Comparison of ENCODE assay signal across 32 cellular contexts in genomic region chr17:27918498-27918897, GRCh38.
"Had no signal": no experiment of that assay in that cellular context is flagged by ENCODE, and none has a peak within 500 bp of the region (broad histone marks: within the 10 kb centered on the region; RNA-seq: fewer than 3 reads in every experiment).

No MANE protein-coding gene starts in this region.

- ATAC-seq: activated CD8-positive, alpha-beta T cell treated with anti-CD3 and anti-CD28 coated beads for 36 hours; activated naive CD4-positive, alpha-beta T cell treated with anti-CD3 and anti-CD28 coated beads, Interleukin-2, amount 50 U/mL, for 72 hours; activated T-cell treated with anti-CD3 and anti-CD28 coated beads, Interleukin-2, amount 50 U/mL, for 4 hours; activated T-cell treated with anti-CD3 and anti-CD28 coated beads, Interleukin-2, amount 50 U/mL, for 72 hours; activated T-helper 17 cell treated with anti-CD3 and anti-CD28 coated beads, Interleukin-2, amount 50 U/mL, for 72 hours had no signal

- H3K36me3 ChIP-seq: ascending aorta, cardiac muscle cell had no signal

- H3K4me3 ChIP-seq: ascending aorta, cardiac muscle cell had no signal

- H3K27ac ChIP-seq: ascending aorta, cardiac muscle cell, VCaP had no signal

- H3K27me3 ChIP-seq: ascending aorta had no signal

- DNase-seq: activated B cell treated with CpG ODN at 0.5 μM for 24 hours; activated CD4-positive, alpha-beta memory T cell treated with anti-CD3 and anti-CD28 coated beads for 36 hours; activated CD4-positive, alpha-beta T cell treated with anti-CD3 and anti-CD28 coated beads for 4 hours; activated CD4-positive, alpha-beta T cell treated with anti-CD3 and anti-CD28 coated beads, Interleukin-2, amount 10 ng/mL, durations not matched to agents 24 days and 14 days; activated CD4-positive, alpha-beta T cell treated with anti-CD3 and anti-CD28 coated beads, Interleukin-2, amount 50 U/mL, for 1 hour; activated CD4-positive, alpha-beta T cell treated with anti-CD3 and anti-CD28 coated beads, Interleukin-2, amount 50 U/mL, for 4 hours; activated CD4-positive, CD25-positive, alpha-beta regulatory T cell treated with anti-CD3 and anti-CD28 coated beads, Interleukin-2, amount 50 U/mL, for 72 hours; activated CD8-positive, alpha-beta memory T cell treated with anti-CD3 and anti-CD28 coated beads, Interleukin-2, amount 50 U/mL, for 4 hours; activated CD8-positive, alpha-beta T cell treated with anti-CD3 and anti-CD28 coated beads for 36 hours; activated effector memory CD4-positive, alpha-beta T cell treated with anti-CD3 and anti-CD28 coated beads, Interleukin-2, amount 50 U/mL, for 16 hours; activated gamma-delta T cell treated with Interleukin-2 at 50 U/mL for 16 hours; activated naive CD4-positive, alpha-beta T cell; activated naive CD4-positive, alpha-beta T cell treated with anti-CD3 and anti-CD28 coated beads for 36 hours; activated naive CD4-positive, alpha-beta T cell treated with anti-CD3 and anti-CD28 coated beads, Interleukin-2, amount 50 U/mL, for 16 hours; activated naive CD8-positive, alpha-beta T cell treated with anti-CD3 and anti-CD28 coated beads for 36 hours; activated T-cell treated with anti-CD3 and anti-CD28 coated beads for 4 hours; activated T-cell treated with anti-CD3 and anti-CD28 coated beads, Interleukin-2, amount 50 U/mL, for 1 hour; activated T-cell treated with anti-CD3 and anti-CD28 coated beads, Interleukin-2, amount 50 U/mL, for 4 hours; activated T-cell treated with anti-CD3 and anti-CD28 coated beads, Interleukin-2, amount 50 U/mL, for 72 hours; amygdala; anterior cingulate cortex; caudate nucleus; cerebellar nuclear complex; T-helper 2 cell; T-helper 9 cell had no signal

- H3K9me3 ChIP-seq: ascending aorta had no signal

- FAIRE-seq: bronchial epithelial cell, TTC549 had no signal

- H3K4me1 ChIP-seq: ascending aorta had no signal
